Comparison of ENCODE assay signal across 25 cellular contexts in genomic region chr20:45953672-45954071, GRCh38. TPM values are rescaled to one million over a fixed set of nuclear protein-coding genes. Genes with fewer than 3 reads are reported as not detected.
"Had no signal": no experiment of that assay in that cellular context is flagged by ENCODE, and none has a peak within 500 bp of the region (broad histone marks: within the 10 kb centered on the region; RNA-seq: fewer than 3 reads in every experiment).

No MANE protein-coding gene starts in this region.

- H3K9me3 ChIP-seq: neutrophil, stomach, testis, upper lobe of right lung had no signal

- H3K27ac Mint-ChIP-seq: activated CD8-positive, alpha-beta T cell treated with anti-CD3 and anti-CD28 coated beads for 36 hours; activated naive CD8-positive, alpha-beta T cell treated with anti-CD3 and anti-CD28 coated beads for 36 hours; dendritic cell treated with granulocyte-macrophage colony-stimulating factor and Interleukin-4, amounts not matched to agents 40 ng/mL and 50 ng/mL, for 4 days; naive B cell; WTC11 had no signal

- H3K4me3 Mint-ChIP-seq: activated CD8-positive, alpha-beta T cell treated with anti-CD3 and anti-CD28 coated beads for 36 hours; activated naive CD8-positive, alpha-beta T cell treated with anti-CD3 and anti-CD28 coated beads for 36 hours; activated T-cell treated with anti-CD3 and anti-CD28 coated beads, Interleukin-2, amount 50 U/mL, for 4 hours; dendritic cell treated with granulocyte-macrophage colony-stimulating factor and Interleukin-4, amounts not matched to agents 40 ng/mL and 50 ng/mL, for 4 days; immature natural killer cell; WTC11 had no signal

- H3K4me1 ChIP-seq: stomach, testis, upper lobe of right lung had no signal

- H3K27me3 Mint-ChIP-seq: activated CD8-positive, alpha-beta T cell treated with anti-CD3 and anti-CD28 coated beads for 36 hours; activated naive CD8-positive, alpha-beta T cell treated with anti-CD3 and anti-CD28 coated beads for 36 hours; dendritic cell treated with granulocyte-macrophage colony-stimulating factor and Interleukin-4, amounts not matched to agents 40 ng/mL and 50 ng/mL, for 4 days; naive B cell had no signal

- H3K9me3 Mint-ChIP-seq: activated CD8-positive, alpha-beta T cell treated with anti-CD3 and anti-CD28 coated beads for 36 hours; activated naive CD8-positive, alpha-beta T cell treated with anti-CD3 and anti-CD28 coated beads for 36 hours; activated T-cell treated with anti-CD3 and anti-CD28 coated beads, Interleukin-2, amount 50 U/mL, for 4 hours; dendritic cell treated with granulocyte-macrophage colony-stimulating factor and Interleukin-4, amounts not matched to agents 40 ng/mL and 50 ng/mL, for 4 days; immature natural killer cell; WTC11 had no signal

- H3K27ac ChIP-seq: brain microvascular endothelial cell, epithelial cell of prostate, neutrophil, stomach, testis, upper lobe of right lung had no signal

- FAIRE-seq: small intestine, TTC549 had no signal

- H3K4me1 Mint-ChIP-seq: activated naive CD8-positive, alpha-beta T cell treated with anti-CD3 and anti-CD28 coated beads for 36 hours had no signal

- H3K4me3 ChIP-seq: stomach, testis, upper lobe of right lung had no signal

- H3K27me3 ChIP-seq: brain microvascular endothelial cell, neutrophil, stomach, testis, upper lobe of right lung had no signal

- DNase-seq: activated CD4-positive, alpha-beta T cell treated with anti-CD3 and anti-CD28 coated beads for 4 hours; activated CD8-positive, alpha-beta T cell treated with anti-CD3 and anti-CD28 coated beads for 36 hours; activated gamma-delta T cell; activated naive CD8-positive, alpha-beta T cell treated with anti-CD3 and anti-CD28 coated beads for 36 hours; activated T-cell treated with anti-CD3 and anti-CD28 coated beads, Interleukin-2, amount 50 U/mL, for 4 hours; amygdala; brain microvascular endothelial cell; effector memory CD4-positive, alpha-beta T cell; foreskin melanocyte; immature natural killer cell; mammary epithelial cell; naive B cell; small intestine; stomach; SW 1271; testis had no signal

- ATAC-seq: activated CD8-positive, alpha-beta T cell treated with anti-CD3 and anti-CD28 coated beads for 36 hours; activated T-cell treated with anti-CD3 and anti-CD28 coated beads, Interleukin-2, amount 50 U/mL, for 4 hours; left colon; upper lobe of right lung; WTC11 had no signal

RNA-seq across cellular contexts. Expression of gene MMP9, which starts 55.0 kb away (rescaled TPM):
- total RNA-seq: fibroblast of lung; T-helper 2 cell treated with Interferon-gamma antibody and Interleukin-4, amounts not matched to agents 100 ng/mL and 5 ng/mL, for 36 hours had no signal
- polyA plus RNA-seq: fibroblast of lung had no signal
